ENCODE assay signal across 2 cellular contexts in the genomic region with DNA sequence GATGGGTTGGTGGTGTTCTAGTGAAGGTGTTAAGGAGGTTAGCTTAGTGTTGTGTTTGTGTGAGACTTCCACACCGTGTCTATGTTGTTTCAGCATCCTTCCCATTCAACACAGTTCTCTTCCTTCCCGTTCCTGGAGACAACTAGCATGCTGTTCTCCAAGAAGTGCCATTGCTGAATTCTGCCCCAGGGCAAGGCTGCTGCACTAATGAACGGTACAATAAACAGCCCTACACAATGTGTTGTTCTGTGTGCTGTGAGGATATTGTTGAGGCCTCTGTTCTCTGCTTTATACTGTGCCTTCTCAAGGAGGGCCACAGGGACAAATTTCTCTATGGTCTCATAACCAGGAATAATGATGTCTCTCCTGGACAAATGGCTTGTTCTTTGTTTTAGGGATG.
TF ChIP-seq lines count a peak whose summit lies in the region.

No MANE protein-coding gene starts in this region.

TF ChIP-seq in GM12891, 5 proteins besides CTCF, POLR2A, EP300 and RAD21 (continued from another document):
- no peak for TF ChIP-seq PAX5 (IDR thresholded peaks at IDR 0.05; ENCODE audit: insufficient read depth, low read length, severe bottlenecking)
- TF ChIP-seq TAF1 (IDR thresholded peaks at IDR 0.05; ENCODE audit: low read depth, low read length): no peak

TF ChIP-seq in H1, 55 proteins besides CTCF, POLR2A, EP300 and RAD21 (continued from another document):
- TF ChIP-seq CBX8 (IDR thresholded peaks at IDR 0.05; ENCODE audit: borderline replicate concordance, low read depth, low read length) (no peak), KDM4A (IDR thresholded peaks at IDR 0.05; ENCODE audit: low read depth, low read length, severe bottlenecking) (no peak)
